ENCODE assay signal across 22 cellular contexts in genomic region chr10:4934391-4934987, GRCh38. TPM values are rescaled to one million over a fixed set of nuclear protein-coding genes. Genes with fewer than 3 reads are reported as not detected.
DNase-seq lines count a peak whose midpoint lies in the region; ATAC-seq, FAIRE-seq and TF ChIP-seq lines count a peak whose summit lies in the region.
"Had no signal": no experiment of that assay in that cellular context is flagged by ENCODE, and none has a peak within 500 bp of the region (broad histone marks: within the 10 kb centered on the region; RNA-seq: fewer than 3 reads in every experiment).

No MANE protein-coding gene starts in this region.

- H3K4me1 ChIP-seq in small intestine (ENCODE audit: control insufficient read depth in 2 of 2, insufficient read depth in 1 of 2, low read depth in 1 of 2, low read length in 1 of 2) (peaks cover 0 to under 1% of the 10 kb centered on the region in 2 donors), thyroid gland (peaks cover 11 to 13% of the 10 kb centered on the region in 2 donors)

- H3K36me3 ChIP-seq in small intestine (ENCODE audit: control insufficient read depth in 2 of 2, insufficient read depth in 2 of 2, low read length in 2 of 2) (no peaks in the 10 kb centered on the region), thyroid gland (no peaks in the 10 kb centered on the region)
- H3K36me3 ChIP-seq: BLaER1 treated with 17β-estradiol and CSF1 and Interleukin-3, amounts not matched to agents 10 nM and 100 nM had no signal

- no peak for TF ChIP-seq CTCF in thyroid gland (IDR thresholded peaks at IDR 0.05)

- H3K27ac ChIP-seq in small intestine (ENCODE audit: low read depth in 1 of 2, low read length in 1 of 2) (no peak overlapping the region), thyroid gland (peak overlapping the region in 1 of 3 donors; percentile 31)
- H3K27ac ChIP-seq: 22Rv1; BLaER1 treated with 17β-estradiol and CSF1 and Interleukin-3, amounts not matched to agents 10 nM and 100 nM; C4-2B had no signal

- no peak for TF ChIP-seq POLR2A in thyroid gland (IDR thresholded peaks at IDR 0.05)

- intact Hi-C loops in left colon (cut with DNase I, micrococcal nuclease) (no loop called here), thyroid gland (cut with DNase I) (no loop called here)

- H3K27me3 ChIP-seq in small intestine (ENCODE audit: control insufficient read depth in 2 of 2, insufficient read depth in 2 of 2, low read length in 2 of 2) (no peaks in the 10 kb centered on the region), thyroid gland (no peaks in the 10 kb centered on the region)
- H3K27me3 ChIP-seq: BLaER1 treated with 17β-estradiol and CSF1 and Interleukin-3, amounts not matched to agents 10 nM and 100 nM had no signal

- no peak for DNase-seq in left colon
- peak; percentile 45 for DNase-seq in small intestine
- peak; percentile 38 to 42 for DNase-seq in thyroid gland
- no peak for DNase-seq in GM03348 (ENCODE audit: low spot score)
- DNase-seq in activated T-cell treated with anti-CD3 and anti-CD28 coated beads, Interleukin-2, amount 50 U/mL, for 48 hours, result no peak
- DNase-seq: AML-193; Caco-2; Calu3; CD4-positive, alpha-beta T cell; CD8-positive, alpha-beta T cell; DMS79 treated with DMSO at 0.1 percent for 48 hours; GF-D8 had no signal

- FAIRE-seq in small intestine (lab: Jason Lieb, UNC), result no peak
- FAIRE-seq: A549, D721Med, G401.6, GM12878, GM12892, GM18507 had no signal

- 24 to 66% (median 28%) methylated on average over 7 of the region's 7 CpGs for WGBS in small intestine, 3 donors
- 50 to 53% methylated on average over 6 to 7 of the region's 7 CpGs for WGBS in thyroid gland, 2 donors

- peak; percentile 79 for ATAC-seq in left colon
- ATAC-seq: A549; CD8-positive, alpha-beta T cell; GM12878 had no signal

- no peaks in the 10 kb centered on the region for H3K9me3 ChIP-seq in small intestine (ENCODE audit: control insufficient read depth, low read depth)
- H3K9me3 ChIP-seq in thyroid gland, result no peaks in the 10 kb centered on the region
- H3K9me3 ChIP-seq: A549, Caco-2 had no signal

- H3K4me3 ChIP-seq in small intestine (ENCODE audit: low read depth in 1 of 2, low read length in 2 of 2) (no peak overlapping the region), thyroid gland (replicated peaks in 1 of 3) (no peak overlapping the region)
- H3K4me3 ChIP-seq: A549; BLaER1 treated with 17β-estradiol and CSF1 and Interleukin-3, amounts not matched to agents 10 nM and 100 nM; GM12878 had no signal

RNA-seq across cellular contexts. Expression of gene AKR1C1, which starts 28.7 kb away (rescaled TPM):
- total RNA-seq in left colon, result 10 to 100 TPM; 12.8 to 88.1 TPM
- 10 to 100 TPM; 12.2 to 68.0 (median 37.6) TPM for polyA plus RNA-seq in small intestine
- 100 to 1,000 TPM in 3 of 4 donors, 10 to 100 TPM in 1; 73.8 to 132 (median 121) TPM for total RNA-seq in thyroid gland
- total RNA-seq: B cell had no signal

Comparison
In these comparisons a context has a peak if more than half of its experiments do, and no peak if none do; other contexts are left out.
1. DNase-seq: peak in small intestine (single experiment) and thyroid gland (2 of 2); none in left colon (0 of 2), GM03348 (single experiment) and activated T-cell treated with anti-CD3 and anti-CD28 coated beads, Interleukin-2, amount 50 U/mL, for 48 hours (0 of 2).